ENCODE assay signal across 12 cellular contexts in the genomic region with DNA sequence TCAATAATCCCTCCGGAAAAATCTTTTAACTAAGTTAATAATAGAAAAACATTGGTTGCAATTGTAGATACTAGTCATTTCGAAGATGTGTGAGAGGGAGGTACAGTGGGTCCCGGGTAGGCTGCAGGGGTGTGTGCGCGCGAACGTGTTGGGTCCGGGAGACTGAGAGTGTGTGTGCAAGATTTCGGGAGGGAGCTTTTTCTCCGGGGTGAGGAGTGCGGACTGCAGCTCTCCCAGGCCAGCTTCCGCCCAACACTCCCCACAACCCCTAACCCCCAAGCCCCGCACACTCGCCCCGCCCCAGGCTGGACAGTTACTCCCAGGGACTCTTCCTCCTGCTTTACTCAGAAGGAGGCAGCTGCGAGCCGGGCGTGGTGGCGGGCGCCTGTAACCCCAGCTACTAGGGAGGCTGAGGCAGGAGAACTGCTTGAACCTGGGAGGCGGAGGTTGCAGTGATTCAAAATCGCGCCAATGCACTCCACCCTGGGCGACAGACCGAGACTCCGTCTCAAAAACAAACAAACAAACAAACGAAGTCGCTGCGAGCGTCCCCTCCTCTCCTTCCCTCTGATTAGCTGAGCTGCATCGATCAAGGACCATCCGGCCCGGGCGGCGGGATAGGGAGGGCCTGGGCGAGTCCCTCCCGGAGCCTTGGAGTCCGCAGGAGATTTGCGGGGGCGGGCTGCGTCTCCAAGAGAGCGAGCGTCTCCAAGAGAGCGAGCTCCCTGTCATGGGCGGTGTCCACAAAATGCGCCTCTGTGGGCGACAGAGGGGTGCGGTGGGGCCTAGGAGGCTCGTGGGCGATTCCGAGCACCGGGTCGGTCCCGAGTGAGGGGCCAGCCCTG. TPM values are rescaled to one million over a fixed set of nuclear protein-coding genes. Genes with fewer than 3 reads are reported as not detected.
DNase-seq lines count a peak whose midpoint lies in the region; ATAC-seq and TF ChIP-seq lines count a peak whose summit lies in the region.
"Had no signal": no experiment of that assay in that cellular context is flagged by ENCODE, and none has a peak within 500 bp of the region (broad histone marks: within the 10 kb centered on the region; RNA-seq: fewer than 3 reads in every experiment).

No MANE protein-coding gene starts in this region.

- H3K27ac ChIP-seq in ACC112 (ENCODE audit: low read depth, low read length) (no peak overlapping the region), mesodermal cell (ENCODE audit: low read depth, low read length, severe bottlenecking) (no peak overlapping the region), Peyer's patch (no peak overlapping the region)
- H3K27ac ChIP-seq: cardiac muscle cell had no signal

- H3K27me3 ChIP-seq in ACC112 (ENCODE audit: insufficient read depth, low read length) (peaks cover 16% of the 10 kb centered on the region; the same call in 1 of the 2 replicates), Peyer's patch (peaks cover 0 to 11% of the 10 kb centered on the region in 2 donors)

- no peaks in the 10 kb centered on the region for H3K4me1 ChIP-seq in ACC112 (ENCODE audit: control insufficient read depth, insufficient read depth, low read length, unreplicated experiment)
- no peaks in the 10 kb centered on the region for H3K4me1 ChIP-seq in mesodermal cell (ENCODE audit: control insufficient read depth, insufficient read depth, low read length, poor library complexity, severe bottlenecking)
- H3K4me1 ChIP-seq in Peyer's patch: peaks cover 0 to 10% (median 2%) of the 10 kb centered on the region in 4 donors
- H3K4me1 ChIP-seq: HAP-1 had no signal

- H3K36me3 ChIP-seq in ACC112 (ENCODE audit: insufficient read depth, low read length): no peaks in the 10 kb centered on the region
- H3K36me3 ChIP-seq in mesodermal cell (ENCODE audit: control insufficient read depth, insufficient read depth, low read length): no peaks in the 10 kb centered on the region
- H3K36me3 ChIP-seq in Peyer's patch: no peaks in the 10 kb centered on the region
- H3K36me3 ChIP-seq: cardiac muscle cell, HAP-1 had no signal

- peak overlapping the region; percentile 28 for H2AFZ ChIP-seq in ACC112 (ENCODE audit: low read length, unreplicated experiment)

- TF ChIP-seq CTCF in HFF-Myc (IDR thresholded peaks at IDR 0.05; ENCODE audit: low read depth, low read length, missing control alignments) (no peak), epithelial cell of esophagus (IDR thresholded peaks at IDR 0.05; ENCODE audit: insufficient read depth, low read depth, low read length, missing control alignments) (no peak), Peyer's patch (IDR thresholded peaks at IDR 0.05) (no peak)

- H3K9me3 ChIP-seq in mesodermal cell (ENCODE audit: control insufficient read depth, low read length): no peaks in the 10 kb centered on the region
- H3K9me3 ChIP-seq in Peyer's patch: no peaks in the 10 kb centered on the region
- H3K9me3 ChIP-seq: HAP-1 had no signal

- H3K4me3 ChIP-seq in ACC112 (ENCODE audit: low read depth, low read length): peak overlapping the region; percentile 73
- peak overlapping the region; percentile 31 for H3K4me3 ChIP-seq in HFF-Myc (replicated peaks; ENCODE audit: low read depth, low read length)
- H3K4me3 ChIP-seq in epithelial cell of esophagus (ENCODE audit: low read length): peak overlapping the region; percentile 40
- peak overlapping the region; percentile 3 for H3K4me3 ChIP-seq in mesodermal cell (ENCODE audit: extremely low read depth, insufficient read depth, low read length, poor library complexity, severe bottlenecking)
- H3K4me3 ChIP-seq in Peyer's patch: peak overlapping the region in 2 of 4 donors; percentile 26 to 34
- H3K4me3 ChIP-seq: cardiac muscle cell, HAP-1 had no signal

- no peak for TF ChIP-seq POLR2A in Peyer's patch (IDR thresholded peaks at IDR 0.05)

- DNase-seq in HFF-Myc (ENCODE audit: extremely low read depth, low read depth): no peak
- peak; percentile 53 for DNase-seq in epithelial cell of esophagus (ENCODE audit: low read depth)
- no peak for DNase-seq in DMS153 (lab: John Stamatoyannopoulos, UW)
- no peak for DNase-seq in Peyer's patch
- DNase-seq in NCI-H187 (lab: John Stamatoyannopoulos, UW): no peak
- DNase-seq: activated CD4-positive, alpha-beta T cell treated with anti-CD3 and anti-CD28 coated beads, Interleukin-2, amount 50 U/mL, for 48 hours; NCI-H2029 had no signal

- WGBS in mesodermal cell (ENCODE audit: insufficient coverage in 2 of 2), 2 experiments: 72 to 77% methylated on average over 36 of the region's 54 CpGs

- no peak for ATAC-seq in HG02798 (IDR thresholded peaks at IDR 0.05; ENCODE audit: poor library complexity, unreplicated experiment)

- H3K79me2 ChIP-seq in ACC112 (ENCODE audit: control insufficient read depth, insufficient read depth, low read length, unreplicated experiment): no peaks in the 10 kb centered on the region

RNA-seq across cellular contexts. Expression of a gene that starts 28.3 kb away (rescaled TPM):
- polyA plus RNA-seq in mesodermal cell (2013, experiment 1 of 2): 4.6 TPM
- polyA plus RNA-seq in mesodermal cell (2013, experiment 2 of 2): 4.2 TPM
- total RNA-seq in Peyer's patch: under 1 TPM in 1 of 4 donors, not detected in 3; 0.67 TPM

RNA-seq across cellular contexts. Expression of a gene that starts 36.5 kb away (rescaled TPM):
- 367 TPM for polyA plus RNA-seq in mesodermal cell (2013, experiment 1 of 2)
- 306 TPM for polyA plus RNA-seq in mesodermal cell (2013, experiment 2 of 2)
- 100 to 1,000 TPM; 163 to 632 (median 483) TPM for total RNA-seq in Peyer's patch
